ENCODE assay signal across 10 cellular contexts in genomic region chr5:43244823-43245565, GRCh38.
A peak's percentile ranks its signal among the peaks of the same experiment; 100 is the strongest.
DNase-seq lines count a peak whose midpoint lies in the region; ATAC-seq and TF ChIP-seq lines count a peak whose summit lies in the region.
"Had no signal": no experiment of that assay in that cellular context is flagged by ENCODE, and none has a peak within 500 bp of the region (broad histone marks: within the 10 kb centered on the region; RNA-seq: fewer than 3 reads in every experiment).

No MANE protein-coding gene starts in this region.

- no peak for TF ChIP-seq CTCF in GM10266 (IDR thresholded peaks at IDR 0.05; ENCODE audit: control insufficient read depth, insufficient read depth, low read depth, missing control alignments)

- ATAC-seq in GM19043 (IDR thresholded peaks at IDR 0.05; ENCODE audit: low read depth, unreplicated experiment) (peak; percentile 56), HG02642 (IDR thresholded peaks at IDR 0.05; ENCODE audit: poor library complexity, unreplicated experiment) (peak; percentile 64), HG03442 (IDR thresholded peaks at IDR 0.05; ENCODE audit: unreplicated experiment) (peak; percentile 74)

- DNase-seq in GM10266 (ENCODE audit: extremely low spot score), result peak; percentile 64
- no peak for DNase-seq in GM19240 (ENCODE audit: insufficient read length, low spot score)
- no peak for DNase-seq in stimulated activated naive CD4-positive, alpha-beta T cell (lab: John Stamatoyannopoulos, UW)
- DNase-seq in stimulated activated CD4-positive, alpha-beta T cell treated with anti-CD3 and anti-CD28 coated beads, Interleukin-4, amount 100 ng/mL, for 1 hour, result no peak
- DNase-seq in AML-193 (lab: John Stamatoyannopoulos, UW), result no peak
- DNase-seq: dermis blood vessel endothelial cell, NCI-H2029 had no signal
